ENCODE assay signal across 35 cellular contexts in genomic region chr11:104912102-104912501, GRCh38. TPM values are rescaled to one million over a fixed set of nuclear protein-coding genes. Genes with fewer than 3 reads are reported as not detected.
"Had no signal": no experiment of that assay in that cellular context is flagged by ENCODE, and none has a peak within 500 bp of the region (broad histone marks: within the 10 kb centered on the region; RNA-seq: fewer than 3 reads in every experiment).

No MANE protein-coding gene starts in this region.

- DNase-seq: activated CD4-positive, alpha-beta memory T cell treated with anti-CD3 and anti-CD28 coated beads for 36 hours; activated CD4-positive, alpha-beta T cell treated with anti-CD3 and anti-CD28 coated beads for 36 hours; activated CD4-positive, alpha-beta T cell treated with anti-CD3 and anti-CD28 coated beads, Interleukin-2, amount 10 ng/mL, durations not matched to agents 24 days and 14 days; activated CD4-positive, CD25-positive, alpha-beta regulatory T cell; activated CD4-positive, CD25-positive, alpha-beta regulatory T cell treated with anti-CD3 and anti-CD28 coated beads, Interleukin-2, amount 50 U/mL, for 72 hours; activated CD8-positive, alpha-beta memory T cell treated with anti-CD3 and anti-CD28 coated beads, Interleukin-2, amount 10 ng/mL, durations not matched to agents 7 days and 5 days; activated CD8-positive, alpha-beta memory T cell treated with anti-CD3 and anti-CD28 coated beads, Interleukin-2, amount 50 U/mL, for 4 hours; activated CD8-positive, alpha-beta T cell treated with anti-CD3 and anti-CD28 coated beads, Interleukin-2, amount 10 ng/mL, durations not matched to agents 7 days and 5 days; activated effector memory CD4-positive, alpha-beta T cell treated with anti-CD3 and anti-CD28 coated beads, Interleukin-2, amount 50 U/mL, for 16 hours; activated naive CD4-positive, alpha-beta T cell treated with anti-CD3 and anti-CD28 coated beads for 36 hours; activated T-cell treated with anti-CD3 and anti-CD28 coated beads, Interleukin-2, amount 50 U/mL, for 1 hour; activated T-cell treated with anti-CD3 and anti-CD28 coated beads, Interleukin-2, amount 50 U/mL, for 48 hours; amniotic stem cell; anterior cingulate cortex; brain microvascular endothelial cell; dorsolateral prefrontal cortex; effector memory CD4-positive, alpha-beta T cell; endodermal cell; foreskin fibroblast; head of caudate nucleus; T-cell; T1000 had no signal

- ATAC-seq: activated CD4-positive, alpha-beta T cell treated with anti-CD3 and anti-CD28 coated beads for 36 hours; activated CD8-positive, alpha-beta memory T cell treated with anti-CD3 and anti-CD28 coated beads, Interleukin-2, amount 10 ng/mL, durations not matched to agents 7 days and 5 days; activated CD8-positive, alpha-beta T cell treated with anti-CD3 and anti-CD28 coated beads, Interleukin-2, amount 10 ng/mL, durations not matched to agents 7 days and 5 days; esophagus mucosa; T-cell had no signal

- H3K4me3 Mint-ChIP-seq: activated CD4-positive, alpha-beta memory T cell treated with anti-CD3 and anti-CD28 coated beads for 36 hours; activated CD4-positive, alpha-beta T cell treated with anti-CD3 and anti-CD28 coated beads for 36 hours; activated CD4-positive, alpha-beta T cell treated with anti-CD3 and anti-CD28 coated beads, Interleukin-2, amount 10 ng/mL, durations not matched to agents 24 days and 14 days; activated CD8-positive, alpha-beta memory T cell treated with anti-CD3 and anti-CD28 coated beads, Interleukin-2, amount 10 ng/mL, durations not matched to agents 7 days and 5 days; activated CD8-positive, alpha-beta T cell treated with anti-CD3 and anti-CD28 coated beads, Interleukin-2, amount 10 ng/mL, durations not matched to agents 7 days and 5 days; activated naive CD4-positive, alpha-beta T cell treated with anti-CD3 and anti-CD28 coated beads for 36 hours; activated naive CD8-positive, alpha-beta T cell; activated T-helper 1 cell treated with anti-CD3 and anti-CD28 coated beads, Interleukin-12 subunit alpha, Interleukin-12 subunit beta, Interleukin-2, Interleukin-4 antibody, amounts not matched to agents 30 ng/mL and 10 ng/mL and 1 ng/mL, durations not matched to agents 14 hours and 24 hours and 36 hours; central memory CD8-positive, alpha-beta T cell; dendritic cell treated with granulocyte-macrophage colony-stimulating factor and Interleukin-4, amounts not matched to agents 40 ng/mL and 50 ng/mL, for 4 days; endodermal cell; T-cell; T-helper 1 cell treated with Interleukin-12 subunit alpha and Interleukin-12 subunit beta and Interleukin-4 antibody, amounts not matched to agents 30 μg/mL and 1 μg/mL, for 36 hours; T-helper 2 cell treated with Interferon-gamma antibody and Interleukin-4, amounts not matched to agents 5 μg/mL and 100 μg/mL, for 36 hours had no signal

- H3K4me3 ChIP-seq: coronary artery, dorsolateral prefrontal cortex had no signal

- H3K36me3 ChIP-seq: brain microvascular endothelial cell had no signal

- H3K9me3 Mint-ChIP-seq: activated CD4-positive, alpha-beta memory T cell treated with anti-CD3 and anti-CD28 coated beads for 36 hours; activated CD4-positive, alpha-beta T cell treated with anti-CD3 and anti-CD28 coated beads, Interleukin-2, amount 10 ng/mL, durations not matched to agents 24 days and 14 days; activated naive CD4-positive, alpha-beta T cell treated with anti-CD3 and anti-CD28 coated beads for 36 hours; activated T-helper 1 cell treated with anti-CD3 and anti-CD28 coated beads, Interleukin-12 subunit alpha, Interleukin-12 subunit beta, Interleukin-2, Interleukin-4 antibody, amounts not matched to agents 30 ng/mL and 10 ng/mL and 1 ng/mL, durations not matched to agents 14 hours and 24 hours and 36 hours; activated T-helper 2 cell treated with anti-CD3 and anti-CD28 coated beads, Interferon-gamma antibody, Interleukin-2, Interleukin-4, amounts not matched to agents 10 μg/mL and 5 μg/mL and 100 μg/mL, durations not matched to agents 14 hours and 24 hours and 36 hours; central memory CD8-positive, alpha-beta T cell; dendritic cell treated with granulocyte-macrophage colony-stimulating factor and Interleukin-4, amounts not matched to agents 40 ng/mL and 50 ng/mL, for 4 days; endodermal cell; T-cell; T-helper 1 cell treated with Interleukin-12 subunit alpha and Interleukin-12 subunit beta and Interleukin-4 antibody, amounts not matched to agents 30 μg/mL and 1 μg/mL, for 36 hours; T-helper 2 cell treated with Interferon-gamma antibody and Interleukin-4, amounts not matched to agents 5 μg/mL and 100 μg/mL, for 36 hours had no signal

- H3K27ac ChIP-seq: brain microvascular endothelial cell, coronary artery, dorsolateral prefrontal cortex had no signal

- H3K27ac Mint-ChIP-seq: activated CD4-positive, alpha-beta memory T cell treated with anti-CD3 and anti-CD28 coated beads for 36 hours; activated CD4-positive, alpha-beta T cell treated with anti-CD3 and anti-CD28 coated beads for 36 hours; activated CD4-positive, alpha-beta T cell treated with anti-CD3 and anti-CD28 coated beads, Interleukin-2, amount 10 ng/mL, durations not matched to agents 24 days and 14 days; activated CD8-positive, alpha-beta memory T cell treated with anti-CD3 and anti-CD28 coated beads, Interleukin-2, amount 10 ng/mL, durations not matched to agents 7 days and 5 days; activated CD8-positive, alpha-beta T cell treated with anti-CD3 and anti-CD28 coated beads, Interleukin-2, amount 10 ng/mL, durations not matched to agents 7 days and 5 days; activated naive CD4-positive, alpha-beta T cell treated with anti-CD3 and anti-CD28 coated beads for 36 hours; activated naive CD8-positive, alpha-beta T cell; activated T-helper 1 cell treated with anti-CD3 and anti-CD28 coated beads, Interleukin-12 subunit alpha, Interleukin-12 subunit beta, Interleukin-2, Interleukin-4 antibody, amounts not matched to agents 30 ng/mL and 10 ng/mL and 1 ng/mL, durations not matched to agents 14 hours and 24 hours and 36 hours; activated T-helper 2 cell treated with anti-CD3 and anti-CD28 coated beads, Interferon-gamma antibody, Interleukin-2, Interleukin-4, amounts not matched to agents 10 μg/mL and 5 μg/mL and 100 μg/mL, durations not matched to agents 14 hours and 24 hours and 36 hours; dendritic cell treated with granulocyte-macrophage colony-stimulating factor and Interleukin-4, amounts not matched to agents 40 ng/mL and 50 ng/mL, for 4 days; endodermal cell; T-cell; T-helper 1 cell treated with Interleukin-12 subunit alpha and Interleukin-12 subunit beta and Interleukin-4 antibody, amounts not matched to agents 30 μg/mL and 1 μg/mL, for 36 hours; T-helper 2 cell treated with Interferon-gamma antibody and Interleukin-4, amounts not matched to agents 5 μg/mL and 100 μg/mL, for 36 hours had no signal

- H3K4me1 Mint-ChIP-seq: endodermal cell had no signal

- H3K27me3 Mint-ChIP-seq: activated CD4-positive, alpha-beta memory T cell treated with anti-CD3 and anti-CD28 coated beads for 36 hours; activated CD4-positive, alpha-beta T cell treated with anti-CD3 and anti-CD28 coated beads for 36 hours; activated CD4-positive, alpha-beta T cell treated with anti-CD3 and anti-CD28 coated beads, Interleukin-2, amount 10 ng/mL, durations not matched to agents 24 days and 14 days; activated CD8-positive, alpha-beta memory T cell treated with anti-CD3 and anti-CD28 coated beads, Interleukin-2, amount 10 ng/mL, durations not matched to agents 7 days and 5 days; activated naive CD8-positive, alpha-beta T cell; central memory CD8-positive, alpha-beta T cell; dendritic cell treated with granulocyte-macrophage colony-stimulating factor and Interleukin-4, amounts not matched to agents 40 ng/mL and 50 ng/mL, for 4 days; T-cell had no signal

- H3K27me3 ChIP-seq: brain microvascular endothelial cell had no signal

RNA-seq across cellular contexts. Expression of gene CASP12, which starts 13.8 kb away (rescaled TPM):
- total RNA-seq: activated CD4-positive, alpha-beta memory T cell treated with anti-CD3 and anti-CD28 coated beads for 36 hours; activated CD4-positive, alpha-beta T cell treated with anti-CD3 and anti-CD28 coated beads for 36 hours; activated CD4-positive, alpha-beta T cell treated with anti-CD3 and anti-CD28 coated beads, Interleukin-2, amount 10 ng/mL, durations not matched to agents 24 days and 14 days; activated CD8-positive, alpha-beta memory T cell treated with anti-CD3 and anti-CD28 coated beads for 36 hours; activated CD8-positive, alpha-beta T cell treated with anti-CD3 and anti-CD28 coated beads, Interleukin-2, amount 10 ng/mL, durations not matched to agents 7 days and 5 days; activated naive CD4-positive, alpha-beta T cell treated with anti-CD3 and anti-CD28 coated beads for 36 hours; activated T-helper 1 cell treated with anti-CD3 and anti-CD28 coated beads, Interleukin-12 subunit alpha, Interleukin-12 subunit beta, Interleukin-2, Interleukin-4 antibody, amounts not matched to agents 30 ng/mL and 10 ng/mL and 1 ng/mL, durations not matched to agents 14 hours and 24 hours and 36 hours; activated T-helper 2 cell treated with anti-CD3 and anti-CD28 coated beads, Interferon-gamma antibody, Interleukin-2, Interleukin-4, amounts not matched to agents 10 μg/mL and 5 μg/mL and 100 μg/mL, durations not matched to agents 14 hours and 24 hours and 36 hours; astrocyte; bronchial epithelial cell; endodermal cell; epithelial cell of proximal tubule; esophagus mucosa; T-cell had no signal

RNA-seq across cellular contexts. Expression of gene CASP4, which starts 56.3 kb away (rescaled TPM):
- total RNA-seq: endodermal cell had no signal
